ENCODE assay signal across 8 cellular contexts in genomic region chr12:9649532-9649940, GRCh38. TPM values are rescaled to one million over a fixed set of nuclear protein-coding genes. Genes with fewer than 3 reads are reported as not detected.
DNase-seq lines count a peak whose midpoint lies in the region; ATAC-seq and TF ChIP-seq lines count a peak whose summit lies in the region.

No MANE protein-coding gene starts in this region.

- H3K79me2 ChIP-seq in neural progenitor cell (ENCODE audit: low read depth), result peaks cover 42% of the 10 kb centered on the region

- H3K27ac ChIP-seq in RWPE2 (ENCODE audit: poor library complexity, severe bottlenecking), result peak overlapping the region; percentile 80
- H3K27ac ChIP-seq in neural progenitor cell, result no peak overlapping the region

- H3F3A ChIP-seq in neural progenitor cell (ENCODE audit: low read depth), result peaks cover 20% of the 10 kb centered on the region

- peak overlapping the region; percentile 92 to 98 for H3K4me3 Mint-ChIP-seq in effector memory CD8-positive, alpha-beta T cell
- peak overlapping the region; percentile 92 for H3K4me3 Mint-ChIP-seq in neural progenitor cell

- no peaks in the 10 kb centered on the region; the same call in none of the 2 replicates for H3K36me3 ChIP-seq in RWPE2 (ENCODE audit: low read depth)
- no peaks in the 10 kb centered on the region for H3K36me3 ChIP-seq in neural progenitor cell

- peak overlapping the region; percentile 39 for H3K4me3 ChIP-seq in RWPE2 (ENCODE audit: severe bottlenecking)
- H3K4me3 ChIP-seq in neural progenitor cell, result peak overlapping the region; percentile 64

- no peaks in the 10 kb centered on the region for H3K9me3 ChIP-seq in RWPE2 (ENCODE audit: severe bottlenecking)
- H3K9me3 ChIP-seq in neural progenitor cell (ENCODE audit: low read depth), result no peaks in the 10 kb centered on the region

- peaks cover 44 to 52% of the 10 kb centered on the region in 2 donors for H3K4me1 Mint-ChIP-seq in effector memory CD8-positive, alpha-beta T cell (ENCODE audit: low read depth in 2 of 2)
- peaks cover 30% of the 10 kb centered on the region for H3K4me1 Mint-ChIP-seq in neural progenitor cell

- H4K20me1 ChIP-seq in neural progenitor cell (ENCODE audit: low read depth), result no peaks in the 10 kb centered on the region

- H3K36me3 Mint-ChIP-seq in effector memory CD8-positive, alpha-beta T cell (ENCODE audit: insufficient read depth), result peaks cover 64% of the 10 kb centered on the region
- H3K36me3 Mint-ChIP-seq in neural progenitor cell, result peaks cover 20% of the 10 kb centered on the region

- no peak overlapping the region for H3K9ac ChIP-seq in neural progenitor cell

- no peaks in the 10 kb centered on the region for H3K27me3 Mint-ChIP-seq in effector memory CD8-positive, alpha-beta T cell
- H3K27me3 Mint-ChIP-seq in neural progenitor cell (ENCODE audit: insufficient read depth, low read depth), result no peaks in the 10 kb centered on the region

- ATAC-seq in RWPE2 (ENCODE audit: low read depth) (peak; percentile 10; the same call in 2 of the 3 replicates), HG03025 (IDR thresholded peaks at IDR 0.05; ENCODE audit: low FRiP score, unreplicated experiment) (no peak)
- ATAC-seq in effector memory CD8-positive, alpha-beta T cell (replicated peaks), result no peak

- H3K9me3 Mint-ChIP-seq in effector memory CD8-positive, alpha-beta T cell, result peaks cover 0 to 9% of the 10 kb centered on the region in 2 donors
- H3K9me3 Mint-ChIP-seq in neural progenitor cell, result peaks cover 2% of the 10 kb centered on the region

- peak overlapping the region; percentile 95 to 96 for H3K27ac Mint-ChIP-seq in effector memory CD8-positive, alpha-beta T cell
- H3K27ac Mint-ChIP-seq in neural progenitor cell, result peak overlapping the region; percentile 3

- H3K27me3 ChIP-seq in RWPE2 (ENCODE audit: insufficient read depth, poor library complexity, severe bottlenecking), result no peaks in the 10 kb centered on the region
- H3K27me3 ChIP-seq in neural progenitor cell, result no peaks in the 10 kb centered on the region

- peaks cover 15% of the 10 kb centered on the region for H3K4me1 ChIP-seq in RWPE2 (ENCODE audit: insufficient read depth, poor library complexity, severe bottlenecking)
- H3K4me1 ChIP-seq in neural progenitor cell, result peaks cover 11% of the 10 kb centered on the region

- no peak overlapping the region for H2AFZ ChIP-seq in neural progenitor cell (replicated peaks)

- TF ChIP-seq CTCF in RWPE2 (IDR thresholded peaks at IDR 0.05; ENCODE audit: poor library complexity, severe bottlenecking) (no peak), neural progenitor cell (IDR thresholded peaks at IDR 0.05) (no peak)

- DNase-seq in SIG-M5 treated with dmso at 0.1 percent for 504 hours (lab: John Stamatoyannopoulos, UW; ENCODE audit: unreplicated experiment) (peak; percentile 78), SIG-M5 (lab: John Stamatoyannopoulos, UW) (no peak), RWPE2 (ENCODE audit: low spot score) (no peak), neural progenitor cell (ENCODE audit: low spot score) (peak; percentile 20), SHP77 (lab: John Stamatoyannopoulos, UW) (no peak), GM19238 (ENCODE audit: insufficient read length, low spot score) (no peak)
- peak in 1 of 3 experiments; percentile 10 for DNase-seq in effector memory CD8-positive, alpha-beta T cell

- H3K4me2 ChIP-seq in neural progenitor cell, result peak overlapping the region; percentile 79

RNA-seq across cellular contexts. Expression of gene CLEC2D, which starts 20.0 kb away (rescaled TPM):
- 10.3 and 18.7 TPM in 2 replicates for total RNA-seq in neural progenitor cell (ENCODE audit: low replicate concordance)

RNA-seq across cellular contexts. Expression of gene KLRB1, which starts 41.8 kb away (rescaled TPM):
- not detected in 2 replicates for total RNA-seq in neural progenitor cell (ENCODE audit: low replicate concordance)

Comparison
In these comparisons a context has a peak if more than half of its experiments do, and no peak if none do; other contexts are left out.
1. DNase-seq: peak in SIG-M5 treated with dmso at 0.1 percent for 504 hours (single experiment) and neural progenitor cell (single experiment); none in SIG-M5 (single experiment), RWPE2 (single experiment), SHP77 (0 of 2) and GM19238 (single experiment).